ENCODE assay signal across 8 cellular contexts in genomic region chr2:241009601-241010530, GRCh38. TPM values are rescaled to one million over a fixed set of nuclear protein-coding genes. Genes with fewer than 3 reads are reported as not detected.
DNase-seq lines count a peak whose midpoint lies in the region; ATAC-seq and TF ChIP-seq lines count a peak whose summit lies in the region.

No MANE protein-coding gene starts in this region.

- WGBS in lower leg skin, 2 donors: 3% methylated on average over 26 to 27 of the region's 28 CpGs

- no peak for TF ChIP-seq CTCF in lower leg skin (IDR thresholded peaks at IDR 0.05)

- intact Hi-C loops in lower leg skin (cut with DNase I; ENCODE audit: low total_unique reads): no loop called here

- no peak for TF ChIP-seq POLR2A in lower leg skin (IDR thresholded peaks at IDR 0.05)

- no peak for ATAC-seq in HG02571 (IDR thresholded peaks at IDR 0.05; ENCODE audit: unreplicated experiment)
- ATAC-seq in GM18519 (IDR thresholded peaks at IDR 0.05; ENCODE audit: low FRiP score, unreplicated experiment): no peak

- H3K4me3 ChIP-seq in lower leg skin (ENCODE audit: low read depth, poor library complexity, severe bottlenecking): no peak overlapping the region

- DNase-seq in NCI-H2029 (lab: John Stamatoyannopoulos, UW) (peak; percentile 15), NCI-H2029 treated with DMSO at 0.1 percent for 48 hours (lab: John Stamatoyannopoulos, UW) (no peak), ecto neural progenitor cell (ENCODE audit: low spot score) (peak; percentile 67), lower leg skin (ENCODE audit: low spot score in 2 of 2) (peak; percentile 28 to 87)
- peak; percentile 60 for DNase-seq in activated CD4-positive, alpha-beta T cell treated with anti-CD3 and anti-CD28 coated beads for 48 hours
- peak; percentile 7 for DNase-seq in stimulated activated naive CD4-positive, alpha-beta T cell treated with Interleukin-2 at 50 U/mL for 16 hours (lab: John Stamatoyannopoulos, UW)

RNA-seq across cellular contexts. Expression of gene SNED1, which starts 11.4 kb away (rescaled TPM):
- total RNA-seq in lower leg skin: 10 to 100 TPM in 3 of 4 donors, 1 to 10 TPM in 1; 9.0 to 18.4 (median 17.1) TPM
